ENCODE assay signal across 8 cellular contexts in genomic region chr16:22161999-22162657, GRCh38.
DNase-seq lines count a peak whose midpoint lies in the region; ATAC-seq and TF ChIP-seq lines count a peak whose summit lies in the region.

Gene SDR42E2 (plus strand): TSS chr16:22162506. CDS start chr16:22165583, 3,077 bp downstream.

- no peak within 1 kb of the TSS for H3K27ac ChIP-seq in coronary artery

- H3K9me3 Mint-ChIP-seq in T-helper 2 cell treated with Interferon-gamma antibody and Interleukin-4, amounts not matched to agents 5 μg/mL and 100 μg/mL, for 36 hours: peaks cover 6% of the 10 kb centered on the region

- ATAC-seq in HG02642 (IDR thresholded peaks at IDR 0.05; ENCODE audit: poor library complexity, unreplicated experiment) (no peak), GM21381 (IDR thresholded peaks at IDR 0.05; ENCODE audit: unreplicated experiment) (no peak)

- DNase-seq in GM19238 (ENCODE audit: insufficient read length, low spot score): peak; percentile 34
- DNase-seq in T-helper 2 cell treated with Interferon-gamma antibody and Interleukin-4, amounts not matched to agents 5 μg/mL and 100 μg/mL, for 36 hours (ENCODE audit: low spot score): no peak
- no peak for DNase-seq in coronary artery (ENCODE audit: low spot score)
- DNase-seq in stimulated activated CD4-positive, alpha-beta T cell treated with anti-CD3 and anti-CD28 coated beads, Interleukin-1b, Interleukin-23, amount 100 ng/mL, for 1 hour (ENCODE audit: low read depth in 2 of 2): peak; percentile 0 to 12
- DNase-seq in SW 1271 (lab: John Stamatoyannopoulos, UW): no peak
- DNase-seq in DMS79 treated with DMSO at 0.1 percent for 48 hours (lab: John Stamatoyannopoulos, UW): no peak

- H3K27ac Mint-ChIP-seq in T-helper 2 cell treated with Interferon-gamma antibody and Interleukin-4, amounts not matched to agents 5 μg/mL and 100 μg/mL, for 36 hours: no peak within 1 kb of the TSS

- H3K27me3 Mint-ChIP-seq in T-helper 2 cell treated with Interferon-gamma antibody and Interleukin-4, amounts not matched to agents 5 μg/mL and 100 μg/mL, for 36 hours (ENCODE audit: low read depth): peaks cover 28% of the 10 kb centered on the region

- peak within 1 kb of the TSS; percentile 26 for H3K4me3 Mint-ChIP-seq in T-helper 2 cell treated with Interferon-gamma antibody and Interleukin-4, amounts not matched to agents 5 μg/mL and 100 μg/mL, for 36 hours

- TF ChIP-seq CTCF in coronary artery (IDR thresholded peaks at IDR 0.05): no peak

- peaks cover 2% of the 10 kb centered on the region for H3K36me3 Mint-ChIP-seq in T-helper 2 cell treated with Interferon-gamma antibody and Interleukin-4, amounts not matched to agents 5 μg/mL and 100 μg/mL, for 36 hours (ENCODE audit: low read depth)

- H3K4me3 ChIP-seq in coronary artery: peak within 1 kb of the TSS; percentile 47

- H3K4me1 Mint-ChIP-seq in T-helper 2 cell treated with Interferon-gamma antibody and Interleukin-4, amounts not matched to agents 5 μg/mL and 100 μg/mL, for 36 hours (ENCODE audit: low read depth): peaks cover 1% of the 10 kb centered on the region

Comparison
In these comparisons a context has a peak if more than half of its experiments do, and no peak if none do; other contexts are left out.
1. DNase-seq: peak in GM19238 (single experiment) and stimulated activated CD4-positive, alpha-beta T cell treated with anti-CD3 and anti-CD28 coated beads, Interleukin-1b, Interleukin-23, amount 100 ng/mL, for 1 hour (2 of 2); none in T-helper 2 cell treated with Interferon-gamma antibody and Interleukin-4, amounts not matched to agents 5 μg/mL and 100 μg/mL, for 36 hours (single experiment), coronary artery (single experiment), SW 1271 (0 of 2) and DMS79 treated with DMSO at 0.1 percent for 48 hours (single experiment).